ENCODE assay signal across 10 cellular contexts in genomic region chr20:50484271-50484976, GRCh38. TPM values are rescaled to one million over a fixed set of nuclear protein-coding genes. Genes with fewer than 3 reads are reported as not detected.
A peak's percentile ranks its signal among the peaks of the same experiment; 100 is the strongest.
DNase-seq lines count a peak whose midpoint lies in the region; TF ChIP-seq lines count a peak whose summit lies in the region.
"Had no signal": no experiment of that assay in that cellular context is flagged by ENCODE, and none has a peak within 500 bp of the region (broad histone marks: within the 10 kb centered on the region; RNA-seq: fewer than 3 reads in every experiment).

No MANE protein-coding gene starts in this region.

- in situ Hi-C loops in GM13976 (cut with MboI; ENCODE audit: low sequenced_read_pairs, unreplicated experiment), result no loop called here

- CTCF ChIA-PET in activated naive CD4-positive, alpha-beta T cell treated with anti-CD3 and anti-CD28 coated beads for 36 hours (lab: Charles Lee), result interaction anchor here (0.6 to 7.3 kb wide), 17 partner anchors 9 to 330 kb away, joined by 3 to 87 read pairs (median 4); partner anchors contain the start of gene PTPN1

- no peaks in the 10 kb centered on the region for H3K9me3 Mint-ChIP-seq in activated naive CD4-positive, alpha-beta T cell treated with anti-CD3 and anti-CD28 coated beads for 36 hours

- 79% methylated on average over 6 of the region's 6 CpGs for WGBS in hepatocyte (ENCODE audit: low lambda C conversion rate, missing lambda C conversion rate)
- WGBS in thyroid gland, 2 donors, result 86 to 90% methylated on average over 6 of the region's 6 CpGs

- no peaks in the 10 kb centered on the region for H3K4me1 ChIP-seq in hepatocyte (ENCODE audit: insufficient read depth)
- H3K4me1 ChIP-seq in thyroid gland, result peaks cover 0 to 14% of the 10 kb centered on the region in 2 donors

- DNase-seq in activated naive CD4-positive, alpha-beta T cell treated with anti-CD3 and anti-CD28 coated beads for 36 hours, result no peak
- DNase-seq in activated naive CD4-positive, alpha-beta T cell (lab: John Stamatoyannopoulos, UW), result no peak
- DNase-seq in hepatocyte (ENCODE audit: low spot score) (no peak), thyroid gland (no peak), NCI-H446 (lab: John Stamatoyannopoulos, UW) (no peak), NCI-H774 (lab: John Stamatoyannopoulos, UW) (no peak), GM13976 (ENCODE audit: low spot score) (no peak)
- DNase-seq: HCEC 1CT, NCI-H82 had no signal

- H3K4me2 ChIP-seq in hepatocyte, result peak overlapping the region; percentile 59

- no peaks in the 10 kb centered on the region for H3K9me2 ChIP-seq in hepatocyte (replicated peaks; ENCODE audit: insufficient read depth)

- H3K36me3 Mint-ChIP-seq in activated naive CD4-positive, alpha-beta T cell treated with anti-CD3 and anti-CD28 coated beads for 36 hours (ENCODE audit: low read depth), result no peaks in the 10 kb centered on the region

- no peak for TF ChIP-seq CTCF in VCaP (conservative IDR thresholded peaks at IDR 0.05)
- no peak for TF ChIP-seq CTCF in hepatocyte (IDR thresholded peaks at IDR 0.05; ENCODE audit: poor library complexity)
- TF ChIP-seq CTCF in thyroid gland (IDR thresholded peaks at IDR 0.05), result no peak
- TF ChIP-seq CTCF in GM13976 (IDR thresholded peaks at IDR 0.05; ENCODE audit: borderline replicate concordance, control extremely low read depth, extremely low read depth, insufficient read depth, missing control alignments), result no peak

- no peak overlapping the region for H2AFZ ChIP-seq in hepatocyte

- no peaks in the 10 kb centered on the region for H3K79me2 ChIP-seq in hepatocyte

- H3K27me3 ChIP-seq in hepatocyte (no peaks in the 10 kb centered on the region), thyroid gland (no peaks in the 10 kb centered on the region)

- no peak for TF ChIP-seq POLR2A in thyroid gland (IDR thresholded peaks at IDR 0.05)

- H3K4me3 ChIP-seq in hepatocyte (no peak overlapping the region), thyroid gland (replicated peaks in 1 of 3) (no peak overlapping the region)

- H4K20me1 ChIP-seq in hepatocyte (ENCODE audit: insufficient read depth, poor library complexity, severe bottlenecking), result no peaks in the 10 kb centered on the region

- peak overlapping the region; percentile 90 for H3K27ac Mint-ChIP-seq in activated naive CD4-positive, alpha-beta T cell treated with anti-CD3 and anti-CD28 coated beads for 36 hours

- intact Hi-C loops in activated naive CD4-positive, alpha-beta T cell treated with anti-CD3 and anti-CD28 coated beads for 36 hours (cut with micrococcal nuclease), result no loop called here
- intact Hi-C loops in thyroid gland (cut with DNase I), result no loop called here

- peak overlapping the region; percentile 79 for H3K27ac ChIP-seq in VCaP
- H3K27ac ChIP-seq in hepatocyte, result no peak overlapping the region
- peak overlapping the region in 2 of 3 donors; percentile 77 to 80 for H3K27ac ChIP-seq in thyroid gland

- H3K4me3 Mint-ChIP-seq in activated naive CD4-positive, alpha-beta T cell treated with anti-CD3 and anti-CD28 coated beads for 36 hours, result peak overlapping the region; percentile 81

- peaks cover 28% of the 10 kb centered on the region for H3K4me1 Mint-ChIP-seq in activated naive CD4-positive, alpha-beta T cell treated with anti-CD3 and anti-CD28 coated beads for 36 hours (ENCODE audit: low read depth)

- no peaks in the 10 kb centered on the region for H3K36me3 ChIP-seq in hepatocyte (replicated peaks; ENCODE audit: insufficient read depth, low read depth)
- no peaks in the 10 kb centered on the region for H3K36me3 ChIP-seq in thyroid gland

- H3K9me3 ChIP-seq in hepatocyte (ENCODE audit: low read depth) (no peaks in the 10 kb centered on the region), thyroid gland (no peaks in the 10 kb centered on the region)

- H3K27me3 Mint-ChIP-seq in activated naive CD4-positive, alpha-beta T cell treated with anti-CD3 and anti-CD28 coated beads for 36 hours (ENCODE audit: low read depth), result no peaks in the 10 kb centered on the region

RNA-seq across cellular contexts. Expression of gene PTPN1, which starts 25.8 kb away (rescaled TPM):
- 100 to 1,000 TPM; 111 to 119 TPM for total RNA-seq in activated naive CD4-positive, alpha-beta T cell treated with anti-CD3 and anti-CD28 coated beads for 36 hours
- total RNA-seq in hepatocyte (28.3 and 32.1 TPM in 2 replicates), thyroid gland (10 to 100 TPM; 20.5 to 28.8 (median 24.9) TPM)
- polyA plus RNA-seq in hepatocyte, result 22.0 and 30.8 TPM in 2 replicates
